In the genomic region with DNA sequence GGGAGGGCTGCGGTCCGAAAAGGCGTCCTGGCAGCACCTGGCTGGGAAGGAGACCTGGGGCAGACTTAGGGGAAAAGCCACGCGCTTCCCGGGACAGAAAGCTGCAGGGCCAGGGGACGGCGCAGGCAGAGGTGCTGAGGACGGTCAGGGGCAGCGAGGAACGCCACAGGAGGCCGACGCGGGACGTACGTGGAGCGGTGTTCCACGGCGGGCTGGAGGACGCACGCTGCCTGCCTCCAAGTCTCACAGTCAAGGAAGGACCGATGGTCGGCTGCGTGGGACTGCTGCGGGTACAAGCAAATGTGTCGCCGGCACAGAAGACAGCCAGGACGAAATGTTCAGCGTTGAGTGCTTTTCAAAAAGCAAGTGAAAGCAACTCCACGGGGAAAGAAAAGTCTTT, we compare ENCODE assay signal across 2 cellular contexts.
TF ChIP-seq lines count a peak whose summit lies in the region.

No MANE protein-coding gene starts in this region.

TF ChIP-seq in WTC11, 78 proteins besides CTCF, POLR2A, EP300 and RAD21 (continued from another document):
- TF ChIP-seq, protein P1, sequence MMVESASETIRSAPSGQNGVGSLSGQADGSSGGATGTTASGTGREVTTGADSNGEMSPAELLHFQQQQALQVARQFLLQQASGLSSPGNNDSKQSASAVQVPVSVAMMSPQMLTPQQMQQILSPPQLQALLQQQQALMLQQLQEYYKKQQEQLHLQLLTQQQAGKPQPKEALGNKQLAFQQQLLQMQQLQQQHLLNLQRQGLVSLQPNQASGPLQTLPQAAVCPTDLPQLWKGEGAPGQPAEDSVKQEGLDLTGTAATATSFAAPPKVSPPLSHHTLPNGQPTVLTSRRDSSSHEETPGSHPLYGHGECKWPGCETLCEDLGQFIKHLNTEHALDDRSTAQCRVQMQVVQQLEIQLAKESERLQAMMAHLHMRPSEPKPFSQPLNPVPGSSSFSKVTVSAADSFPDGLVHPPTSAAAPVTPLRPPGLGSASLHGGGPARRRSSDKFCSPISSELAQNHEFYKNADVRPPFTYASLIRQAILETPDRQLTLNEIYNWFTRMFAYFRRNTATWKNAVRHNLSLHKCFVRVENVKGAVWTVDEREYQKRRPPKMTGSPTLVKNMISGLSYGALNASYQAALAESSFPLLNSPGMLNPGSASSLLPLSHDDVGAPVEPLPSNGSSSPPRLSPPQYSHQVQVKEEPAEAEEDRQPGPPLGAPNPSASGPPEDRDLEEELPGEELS (CRISPR knock-in tag; IDR thresholded peaks at IDR 0.05) = no peak
- TF ChIP-seq NR2C2 (CRISPR knock-in tag; IDR thresholded peaks at IDR 0.05) = no peak
- no peak for TF ChIP-seq CREB1 (CRISPR knock-in tag; IDR thresholded peaks at IDR 0.05)
- TF ChIP-seq, protein P2, sequence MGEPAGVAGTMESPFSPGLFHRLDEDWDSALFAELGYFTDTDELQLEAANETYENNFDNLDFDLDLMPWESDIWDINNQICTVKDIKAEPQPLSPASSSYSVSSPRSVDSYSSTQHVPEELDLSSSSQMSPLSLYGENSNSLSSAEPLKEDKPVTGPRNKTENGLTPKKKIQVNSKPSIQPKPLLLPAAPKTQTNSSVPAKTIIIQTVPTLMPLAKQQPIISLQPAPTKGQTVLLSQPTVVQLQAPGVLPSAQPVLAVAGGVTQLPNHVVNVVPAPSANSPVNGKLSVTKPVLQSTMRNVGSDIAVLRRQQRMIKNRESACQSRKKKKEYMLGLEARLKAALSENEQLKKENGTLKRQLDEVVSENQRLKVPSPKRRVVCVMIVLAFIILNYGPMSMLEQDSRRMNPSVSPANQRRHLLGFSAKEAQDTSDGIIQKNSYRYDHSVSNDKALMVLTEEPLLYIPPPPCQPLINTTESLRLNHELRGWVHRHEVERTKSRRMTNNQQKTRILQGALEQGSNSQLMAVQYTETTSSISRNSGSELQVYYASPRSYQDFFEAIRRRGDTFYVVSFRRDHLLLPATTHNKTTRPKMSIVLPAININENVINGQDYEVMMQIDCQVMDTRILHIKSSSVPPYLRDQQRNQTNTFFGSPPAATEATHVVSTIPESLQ (CRISPR knock-in tag; IDR thresholded peaks at IDR 0.05) = no peak
- no peak for TF ChIP-seq FOXK1 (CRISPR knock-in tag; IDR thresholded peaks at IDR 0.05)
- no peak for TF ChIP-seq FOXP1 (CRISPR knock-in tag; IDR thresholded peaks at IDR 0.05; ENCODE audit: borderline replicate concordance)
- TF ChIP-seq, protein P3, sequence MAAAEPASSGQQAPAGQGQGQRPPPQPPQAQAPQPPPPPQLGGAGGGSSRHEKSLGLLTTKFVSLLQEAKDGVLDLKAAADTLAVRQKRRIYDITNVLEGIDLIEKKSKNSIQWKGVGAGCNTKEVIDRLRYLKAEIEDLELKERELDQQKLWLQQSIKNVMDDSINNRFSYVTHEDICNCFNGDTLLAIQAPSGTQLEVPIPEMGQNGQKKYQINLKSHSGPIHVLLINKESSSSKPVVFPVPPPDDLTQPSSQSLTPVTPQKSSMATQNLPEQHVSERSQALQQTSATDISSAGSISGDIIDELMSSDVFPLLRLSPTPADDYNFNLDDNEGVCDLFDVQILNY (CRISPR knock-in tag; IDR thresholded peaks at IDR 0.05) = no peak
- TF ChIP-seq, protein P4, sequence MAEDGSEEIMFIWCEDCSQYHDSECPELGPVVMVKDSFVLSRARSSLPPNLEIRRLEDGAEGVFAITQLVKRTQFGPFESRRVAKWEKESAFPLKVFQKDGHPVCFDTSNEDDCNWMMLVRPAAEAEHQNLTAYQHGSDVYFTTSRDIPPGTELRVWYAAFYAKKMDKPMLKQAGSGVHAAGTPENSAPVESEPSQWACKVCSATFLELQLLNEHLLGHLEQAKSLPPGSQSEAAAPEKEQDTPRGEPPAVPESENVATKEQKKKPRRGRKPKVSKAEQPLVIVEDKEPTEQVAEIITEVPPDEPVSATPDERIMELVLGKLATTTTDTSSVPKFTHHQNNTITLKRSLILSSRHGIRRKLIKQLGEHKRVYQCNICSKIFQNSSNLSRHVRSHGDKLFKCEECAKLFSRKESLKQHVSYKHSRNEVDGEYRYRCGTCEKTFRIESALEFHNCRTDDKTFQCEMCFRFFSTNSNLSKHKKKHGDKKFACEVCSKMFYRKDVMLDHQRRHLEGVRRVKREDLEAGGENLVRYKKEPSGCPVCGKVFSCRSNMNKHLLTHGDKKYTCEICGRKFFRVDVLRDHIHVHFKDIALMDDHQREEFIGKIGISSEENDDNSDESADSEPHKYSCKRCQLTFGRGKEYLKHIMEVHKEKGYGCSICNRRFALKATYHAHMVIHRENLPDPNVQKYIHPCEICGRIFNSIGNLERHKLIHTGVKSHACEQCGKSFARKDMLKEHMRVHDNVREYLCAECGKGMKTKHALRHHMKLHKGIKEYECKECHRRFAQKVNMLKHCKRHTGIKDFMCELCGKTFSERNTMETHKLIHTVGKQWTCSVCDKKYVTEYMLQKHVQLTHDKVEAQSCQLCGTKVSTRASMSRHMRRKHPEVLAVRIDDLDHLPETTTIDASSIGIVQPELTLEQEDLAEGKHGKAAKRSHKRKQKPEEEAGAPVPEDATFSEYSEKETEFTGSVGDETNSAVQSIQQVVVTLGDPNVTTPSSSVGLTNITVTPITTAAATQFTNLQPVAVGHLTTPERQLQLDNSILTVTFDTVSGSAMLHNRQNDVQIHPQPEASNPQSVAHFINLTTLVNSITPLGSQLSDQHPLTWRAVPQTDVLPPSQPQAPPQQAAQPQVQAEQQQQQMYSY (CRISPR knock-in tag; IDR thresholded peaks at IDR 0.05) = no peak
- no peak for TF ChIP-seq ZNF219 (CRISPR knock-in tag; IDR thresholded peaks at IDR 0.05; ENCODE audit: borderline replicate concordance)
- TF ChIP-seq OVOL2 (CRISPR knock-in tag; IDR thresholded peaks at IDR 0.05; ENCODE audit: borderline replicate concordance) = no peak
TF ChIP-seq in WTC11: peak in this region for 0.

TF ChIP-seq in SK-N-SH treated with all-trans-retinoic acid at 6 μM for 48 hours, 23 proteins besides CTCF, POLR2A, EP300 and RAD21 (continued from another document):
- TF ChIP-seq, protein P5, sequence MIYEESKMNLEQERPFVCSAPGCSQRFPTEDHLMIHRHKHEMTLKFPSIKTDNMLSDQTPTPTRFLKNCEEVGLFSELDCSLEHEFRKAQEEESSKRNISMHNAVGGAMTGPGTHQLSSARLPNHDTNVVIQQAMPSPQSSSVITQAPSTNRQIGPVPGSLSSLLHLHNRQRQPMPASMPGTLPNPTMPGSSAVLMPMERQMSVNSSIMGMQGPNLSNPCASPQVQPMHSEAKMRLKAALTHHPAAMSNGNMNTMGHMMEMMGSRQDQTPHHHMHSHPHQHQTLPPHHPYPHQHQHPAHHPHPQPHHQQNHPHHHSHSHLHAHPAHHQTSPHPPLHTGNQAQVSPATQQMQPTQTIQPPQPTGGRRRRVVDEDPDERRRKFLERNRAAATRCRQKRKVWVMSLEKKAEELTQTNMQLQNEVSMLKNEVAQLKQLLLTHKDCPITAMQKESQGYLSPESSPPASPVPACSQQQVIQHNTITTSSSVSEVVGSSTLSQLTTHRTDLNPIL (CRISPR knock-in tag; IDR thresholded peaks at IDR 0.05; ENCODE audit: low read depth) = no peak
- TF ChIP-seq SNAI2 (CRISPR knock-in tag; IDR thresholded peaks at IDR 0.05) = no peak
TF ChIP-seq in SK-N-SH treated with all-trans-retinoic acid at 6 μM for 48 hours: peak in this region for 0.
